ENCODE assay signal across 16 cellular contexts in genomic region chr7:85659364-85659763, GRCh38.
"Had no signal": no experiment of that assay in that cellular context is flagged by ENCODE, and none has a peak within 500 bp of the region (broad histone marks: within the 10 kb centered on the region; RNA-seq: fewer than 3 reads in every experiment).

No MANE protein-coding gene starts in this region.

- H3K4me3 ChIP-seq: colonic mucosa, esophagus muscularis mucosa, tibial artery, uterus had no signal

- H3K27me3 ChIP-seq: colonic mucosa, esophagus muscularis mucosa, neutrophil, tibial artery, uterus had no signal

- DNase-seq: activated CD4-positive, CD25-positive, alpha-beta regulatory T cell treated with anti-CD3 and anti-CD28 coated beads, Interleukin-2, amount 50 U/mL, for 72 hours; activated naive CD4-positive, alpha-beta T cell; caudate nucleus; colonic mucosa; head of caudate nucleus; left colon; natural killer cell; stimulated activated CD4-positive, alpha-beta T cell treated with anti-CD3 and anti-CD28 coated beads, Interleukin-15, amount 100 ng/mL, for 24 hours; stimulated activated CD4-positive, alpha-beta T cell treated with anti-CD3 and anti-CD28 coated beads, Interleukin-4, amount 100 ng/mL, for 24 hours; stimulated activated naive CD4-positive, alpha-beta T cell; T-helper 1 cell; T1000; tibial artery; uterus had no signal

- H3K27ac ChIP-seq: colonic mucosa, esophagus muscularis mucosa, neutrophil, tibial artery, uterus had no signal

- H3K4me1 ChIP-seq: colonic mucosa, esophagus muscularis mucosa, tibial artery, uterus had no signal

- ATAC-seq: left colon, natural killer cell had no signal

- H3K36me3 ChIP-seq: colonic mucosa, esophagus muscularis mucosa, neutrophil, tibial artery, uterus had no signal

- H3K9me3 ChIP-seq: colonic mucosa, esophagus muscularis mucosa, neutrophil, tibial artery, uterus had no signal
